In genomic region chr3:147493666-147494065, GRCh38 we compare ENCODE assay signal across 17 cellular contexts.
"Had no signal": no experiment of that assay in that cellular context is flagged by ENCODE, and none has a peak within 500 bp of the region (broad histone marks: within the 10 kb centered on the region; RNA-seq: fewer than 3 reads in every experiment).

No MANE protein-coding gene starts in this region.

- ATAC-seq: gastroesophageal sphincter, natural killer cell had no signal

- FAIRE-seq: kidney had no signal

- H3K9me3 ChIP-seq: gastroesophageal sphincter, left ventricle myocardium inferior, right atrium auricular region, stomach, thoracic aorta, uterus had no signal

- H3K4me1 Mint-ChIP-seq: activated naive CD4-positive, alpha-beta T cell treated with anti-CD3 and anti-CD28 coated beads, Interleukin-2, amount 10 ng/mL, durations not matched to agents 7 days and 5 days; memory B cell; natural killer cell had no signal

- H3K27ac Mint-ChIP-seq: activated naive CD4-positive, alpha-beta T cell treated with anti-CD3 and anti-CD28 coated beads, Interleukin-2, amount 10 ng/mL, durations not matched to agents 7 days and 5 days; activated T-helper 2 cell treated with anti-CD3 and anti-CD28 coated beads, Interferon-gamma antibody, Interleukin-2, Interleukin-4, amounts not matched to agents 10 μg/mL and 5 μg/mL and 100 μg/mL, durations not matched to agents 14 hours and 24 hours and 36 hours; memory B cell; natural killer cell had no signal

- H3K4me3 Mint-ChIP-seq: activated naive CD4-positive, alpha-beta T cell treated with anti-CD3 and anti-CD28 coated beads, Interleukin-2, amount 10 ng/mL, durations not matched to agents 7 days and 5 days; memory B cell; natural killer cell had no signal

- H3K27me3 ChIP-seq: cardiac muscle cell, gastroesophageal sphincter, right atrium auricular region, stomach, uterus had no signal

- H3K27me3 Mint-ChIP-seq: activated naive CD4-positive, alpha-beta T cell treated with anti-CD3 and anti-CD28 coated beads, Interleukin-2, amount 10 ng/mL, durations not matched to agents 7 days and 5 days; memory B cell had no signal

- H3K36me3 ChIP-seq: cardiac muscle cell, gastroesophageal sphincter, left ventricle myocardium inferior, right atrium auricular region, stomach, thoracic aorta, uterus had no signal

- H3K4me1 ChIP-seq: gastroesophageal sphincter, left ventricle myocardium inferior, right atrium auricular region, stomach, uterus had no signal

- H3K4me3 ChIP-seq: cardiac muscle cell, coronary artery, gastroesophageal sphincter, left ventricle myocardium inferior, right atrium auricular region, skin epidermis, stomach, thoracic aorta, uterus had no signal

- H3K36me3 Mint-ChIP-seq: activated naive CD4-positive, alpha-beta T cell treated with anti-CD3 and anti-CD28 coated beads, Interleukin-2, amount 10 ng/mL, durations not matched to agents 7 days and 5 days; memory B cell had no signal

- DNase-seq: activated naive CD4-positive, alpha-beta T cell treated with anti-CD3 and anti-CD28 coated beads, Interleukin-2, amount 10 ng/mL, durations not matched to agents 7 days and 5 days; effector CD8-positive, alpha-beta T cell; kidney; left ventricle myocardium inferior; natural killer cell; posterior cingulate gyrus; stimulated activated CD4-positive, alpha-beta T cell treated with anti-CD3 and anti-CD28 coated beads, Interleukin-4, amount 100 ng/mL, for 4 hours; stomach; uterus had no signal

- H3K27ac ChIP-seq: cardiac muscle cell, coronary artery, gastroesophageal sphincter, left ventricle myocardium inferior, right atrium auricular region, skin epidermis, stomach, thoracic aorta, uterus had no signal
